Comparison of ENCODE assay signal across 8 cellular contexts in the genomic region with DNA sequence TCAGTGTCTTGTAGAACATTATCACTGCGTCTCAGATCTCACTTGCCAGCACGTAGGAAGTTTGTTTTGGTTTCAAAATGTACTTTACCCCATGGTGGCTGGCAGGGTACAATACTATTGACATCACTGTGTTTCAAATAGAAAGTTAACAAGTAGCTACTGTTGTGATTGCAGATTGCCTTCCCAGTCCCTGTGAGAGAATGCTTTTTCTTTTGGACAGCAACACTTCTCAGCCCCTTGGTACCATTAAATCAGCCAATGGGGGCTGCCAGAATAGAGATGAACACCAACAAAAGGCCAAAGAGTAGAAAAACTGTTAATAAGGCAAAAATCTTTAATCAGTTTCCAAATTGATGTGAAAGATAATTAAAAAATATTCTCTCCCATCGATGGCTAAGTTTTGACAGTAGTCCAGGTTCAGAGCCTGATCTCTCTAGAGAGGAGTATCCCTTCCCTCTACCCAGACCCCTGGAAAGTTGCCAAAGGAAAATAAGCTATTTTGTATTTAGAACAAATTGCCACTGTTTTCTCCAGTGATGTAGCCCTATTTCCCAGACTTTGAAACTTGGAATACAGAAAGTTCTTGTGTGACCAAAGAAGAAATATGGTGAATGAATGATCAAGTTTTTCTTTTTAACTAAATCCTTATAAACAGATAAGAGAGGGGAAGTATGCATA. TPM values are rescaled to one million over a fixed set of nuclear protein-coding genes. Genes with fewer than 3 reads are reported as not detected.
A peak's percentile ranks its signal among the peaks of the same experiment; 100 is the strongest.
DNase-seq lines count a peak whose midpoint lies in the region; ATAC-seq and TF ChIP-seq lines count a peak whose summit lies in the region.

No MANE protein-coding gene starts in this region.

- no peak overlapping the region for H4K91ac ChIP-seq in trophoblast cell (ENCODE audit: low read depth, low read length)

- H4K20me1 ChIP-seq in SK-N-SH (ENCODE audit: insufficient read depth), result no peaks in the 10 kb centered on the region

- no peak overlapping the region for H3K4me3 ChIP-seq in SK-N-SH (ENCODE audit: low read depth in 2 of 2, low read length in 1 of 2)
- peak overlapping the region; percentile 43 to 53 for H3K4me3 ChIP-seq in mucosa of rectum (ENCODE audit: low read length in 2 of 2)
- no peak overlapping the region for H3K4me3 ChIP-seq in trophoblast cell (ENCODE audit: low read depth, low read length)

- H2AFZ ChIP-seq in SK-N-SH (ENCODE audit: low read depth) (no peak overlapping the region), trophoblast cell (ENCODE audit: insufficient read depth, low read length, poor library complexity) (no peak overlapping the region)

- TF ChIP-seq RAD21 in SK-N-SH (IDR thresholded peaks at IDR 0.05; ENCODE audit: low read length), result no peak

- H3K4me1 ChIP-seq in SK-N-SH (ENCODE audit: control insufficient read depth in 1 of 2, insufficient read depth in 2 of 2, low read depth in 1 of 2, low read length in 1 of 2) (peaks cover 3 to 5% of the 10 kb centered on the region in 2 experiments; a peak in 3 of 4 replicates), mucosa of rectum (ENCODE audit: control insufficient read depth in 2 of 2, insufficient read depth in 2 of 2, low read length in 2 of 2) (peaks cover 0 to 20% of the 10 kb centered on the region in 2 donors), trophoblast cell (ENCODE audit: control insufficient read depth in 1 of 2, insufficient read depth in 2 of 2, low read length in 2 of 2) (no peaks in the 10 kb centered on the region)

- H2AK5ac ChIP-seq in trophoblast cell (ENCODE audit: low read length), result no peak overlapping the region

- H2BK120ac ChIP-seq in trophoblast cell (ENCODE audit: insufficient read depth, low read length, poor library complexity), result no peak overlapping the region

- no peak overlapping the region for H2BK5ac ChIP-seq in trophoblast cell (ENCODE audit: low read depth, low read length, poor library complexity)

- H3K36me3 ChIP-seq in SK-N-SH (replicated peaks in 1 of 2; ENCODE audit: control insufficient read depth in 1 of 2, insufficient read depth in 2 of 2, low read length in 1 of 2) (no peaks in the 10 kb centered on the region), mucosa of rectum (ENCODE audit: control insufficient read depth in 2 of 2, insufficient read depth in 2 of 2, low read length in 2 of 2) (no peaks in the 10 kb centered on the region), trophoblast cell (ENCODE audit: control insufficient read depth in 1 of 2, insufficient read depth in 2 of 2, low read length in 2 of 2) (no peaks in the 10 kb centered on the region)

- H3K9me2 ChIP-seq in SK-N-SH, result no peaks in the 10 kb centered on the region

- H2BK12ac ChIP-seq in trophoblast cell (ENCODE audit: low read length), result no peak overlapping the region

- H3K9me3 ChIP-seq in SK-N-SH, result no peaks in the 10 kb centered on the region
- no peaks in the 10 kb centered on the region for H3K9me3 ChIP-seq in mucosa of rectum (ENCODE audit: control insufficient read depth in 2 of 2, low read length in 2 of 2)
- H3K9me3 ChIP-seq in trophoblast cell (ENCODE audit: insufficient read depth, low read depth, low read length), result no peaks in the 10 kb centered on the region

- no peaks in the 10 kb centered on the region for H3K27me3 ChIP-seq in SK-N-SH (ENCODE audit: insufficient read depth)
- no peaks in the 10 kb centered on the region for H3K27me3 ChIP-seq in mucosa of rectum (ENCODE audit: control insufficient read depth in 2 of 2, insufficient read depth in 2 of 2, low read length in 2 of 2)
- H3K27me3 ChIP-seq in trophoblast cell (ENCODE audit: insufficient read depth, low read length), result no peaks in the 10 kb centered on the region

- WGBS in SK-N-SH (ENCODE audit: low lambda C conversion rate), result 73% methylated on average over 3 of the region's 3 CpGs
- WGBS in trophoblast cell (ENCODE audit: extremely low coverage, insufficient coverage, insufficient read length), result no CpG with 5 or more reads among the region's 3 CpGs

- H3K4ac ChIP-seq in trophoblast cell (ENCODE audit: low read depth, low read length), result no peak overlapping the region

- H3K9ac ChIP-seq in SK-N-SH (no peak overlapping the region), mucosa of rectum (ENCODE audit: low read depth in 1 of 2, low read length in 2 of 2) (peak overlapping the region in 1 of 2 donors; percentile 16), trophoblast cell (ENCODE audit: low read length) (no peak overlapping the region)

- H3K4me2 ChIP-seq in SK-N-SH, result no peak overlapping the region
- no peak overlapping the region for H3K4me2 ChIP-seq in trophoblast cell (ENCODE audit: low read length)

- H3K79me2 ChIP-seq in SK-N-SH (ENCODE audit: insufficient read depth) (no peaks in the 10 kb centered on the region), trophoblast cell (ENCODE audit: control insufficient read depth, insufficient read depth, low read length, poor library complexity) (no peaks in the 10 kb centered on the region)

- no peak overlapping the region for H4K8ac ChIP-seq in trophoblast cell (ENCODE audit: low read depth, low read length)

- H3K27ac ChIP-seq in SK-N-SH (ENCODE audit: low read depth in 2 of 2, low read length in 1 of 2) (no peak overlapping the region), mucosa of rectum (ENCODE audit: low read depth in 2 of 2, low read length in 2 of 2) (peak overlapping the region; percentile 6 to 71), trophoblast cell (ENCODE audit: low read depth, low read length) (no peak overlapping the region)

- TF ChIP-seq EP300 in SK-N-SH (IDR thresholded peaks at IDR 0.05; ENCODE audit: borderline replicate concordance in 1 of 2, low read depth in 1 of 2, low read length in 1 of 2), result no peak

- no peak overlapping the region for H3K23ac ChIP-seq in trophoblast cell (ENCODE audit: low read length)

- CTCF ChIA-PET in SK-N-SH (lab: Yijun Ruan, JAX), result interaction anchor here (1.0 to 3.1 kb wide), 4 partner anchors 9 to 386 kb away, joined by 3 to 16 read pairs (median 4); no protein-coding TSS in a partner anchor

- H4K12ac ChIP-seq in trophoblast cell (ENCODE audit: low read depth, low read length), result no peak overlapping the region

- DNase-seq in SK-N-SH (no peak), HuH-7.5 (ENCODE audit: low spot score) (peak; percentile 22), cerebellar cortex (ENCODE audit: low spot score) (peak; percentile 59), NCI-H1092 (lab: John Stamatoyannopoulos, UW) (no peak), trophoblast cell (no peak), iPS-NIHi7 (ENCODE audit: extremely low spot score) (no peak)

- H3F3A ChIP-seq in SK-N-SH (replicated peaks; ENCODE audit: insufficient read depth), result no peaks in the 10 kb centered on the region

- ATAC-seq in SK-N-SH treated with all-trans-retinoic acid at 6 μM for 48 hours, result no peak

- no peaks in the 10 kb centered on the region for H3K79me1 ChIP-seq in trophoblast cell (ENCODE audit: low read length)

- no peak overlapping the region for H3K18ac ChIP-seq in trophoblast cell (ENCODE audit: low read length)

- POLR2A ChIA-PET in SK-N-SH (lab: Yijun Ruan, JAX), result no interaction called here

- no peak overlapping the region for H3K14ac ChIP-seq in trophoblast cell (ENCODE audit: low read length)

- TF ChIP-seq CTCF in SK-N-SH (IDR thresholded peaks at IDR 0.05), result no peak

TF ChIP-seq in SK-N-SH, 30 proteins besides CTCF, POLR2A, EP300 and RAD21 (continues in another document):
- TF ChIP-seq YY1 (IDR thresholded peaks at IDR 0.05; ENCODE audit: low read depth), result no peak

TF ChIP-seq in SK-N-SH treated with all-trans-retinoic acid at 6 μM for 48 hours, 23 proteins besides CTCF, POLR2A, EP300 and RAD21 (continues in another document):
- no peak for TF ChIP-seq TOX (CRISPR knock-in tag; IDR thresholded peaks at IDR 0.05; ENCODE audit: borderline replicate concordance)
- TF ChIP-seq ESRRG (CRISPR knock-in tag; IDR thresholded peaks at IDR 0.05), result no peak
- TF ChIP-seq RARB (CRISPR knock-in tag; IDR thresholded peaks at IDR 0.05), result no peak
- TF ChIP-seq PPARA (CRISPR knock-in tag; IDR thresholded peaks at IDR 0.05; ENCODE audit: borderline replicate concordance), result no peak
- no peak for TF ChIP-seq ISL1 (CRISPR knock-in tag; IDR thresholded peaks at IDR 0.05)
- TF ChIP-seq TCF4 (CRISPR knock-in tag; IDR thresholded peaks at IDR 0.05; ENCODE audit: borderline replicate concordance), result no peak
- TF ChIP-seq, protein P1, sequence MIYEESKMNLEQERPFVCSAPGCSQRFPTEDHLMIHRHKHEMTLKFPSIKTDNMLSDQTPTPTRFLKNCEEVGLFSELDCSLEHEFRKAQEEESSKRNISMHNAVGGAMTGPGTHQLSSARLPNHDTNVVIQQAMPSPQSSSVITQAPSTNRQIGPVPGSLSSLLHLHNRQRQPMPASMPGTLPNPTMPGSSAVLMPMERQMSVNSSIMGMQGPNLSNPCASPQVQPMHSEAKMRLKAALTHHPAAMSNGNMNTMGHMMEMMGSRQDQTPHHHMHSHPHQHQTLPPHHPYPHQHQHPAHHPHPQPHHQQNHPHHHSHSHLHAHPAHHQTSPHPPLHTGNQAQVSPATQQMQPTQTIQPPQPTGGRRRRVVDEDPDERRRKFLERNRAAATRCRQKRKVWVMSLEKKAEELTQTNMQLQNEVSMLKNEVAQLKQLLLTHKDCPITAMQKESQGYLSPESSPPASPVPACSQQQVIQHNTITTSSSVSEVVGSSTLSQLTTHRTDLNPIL (CRISPR knock-in tag; IDR thresholded peaks at IDR 0.05; ENCODE audit: low read depth), result no peak
- no peak for TF ChIP-seq BACH2 (CRISPR knock-in tag; IDR thresholded peaks at IDR 0.05; ENCODE audit: borderline replicate concordance)
- no peak for TF ChIP-seq ZNF70 (CRISPR knock-in tag; IDR thresholded peaks at IDR 0.05)
- TF ChIP-seq, protein P2, sequence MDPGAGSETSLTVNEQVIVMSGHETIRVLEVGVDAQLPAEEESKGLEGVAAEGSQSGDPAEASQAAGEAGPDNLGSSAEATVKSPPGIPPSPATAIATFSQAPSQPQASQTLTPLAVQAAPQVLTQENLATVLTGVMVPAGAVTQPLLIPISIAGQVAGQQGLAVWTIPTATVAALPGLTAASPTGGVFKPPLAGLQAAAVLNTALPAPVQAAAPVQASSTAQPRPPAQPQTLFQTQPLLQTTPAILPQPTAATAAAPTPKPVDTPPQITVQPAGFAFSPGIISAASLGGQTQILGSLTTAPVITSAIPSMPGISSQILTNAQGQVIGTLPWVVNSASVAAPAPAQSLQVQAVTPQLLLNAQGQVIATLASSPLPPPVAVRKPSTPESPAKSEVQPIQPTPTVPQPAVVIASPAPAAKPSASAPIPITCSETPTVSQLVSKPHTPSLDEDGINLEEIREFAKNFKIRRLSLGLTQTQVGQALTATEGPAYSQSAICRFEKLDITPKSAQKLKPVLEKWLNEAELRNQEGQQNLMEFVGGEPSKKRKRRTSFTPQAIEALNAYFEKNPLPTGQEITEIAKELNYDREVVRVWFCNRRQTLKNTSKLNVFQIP (CRISPR knock-in tag; IDR thresholded peaks at IDR 0.05; ENCODE audit: borderline replicate concordance, low read depth), result no peak
- no peak for TF ChIP-seq ZNF565 (CRISPR knock-in tag; conservative IDR thresholded peaks at IDR 0.05; ENCODE audit: low read depth)

RNA-seq across cellular contexts. Expression of a gene that starts 34.9 kb away (rescaled TPM):
- 13.3 and 14.2 TPM in 2 replicates for polyA plus RNA-seq in SK-N-SH (2012; rRNA removed)
- polyA plus RNA-seq in SK-N-SH (2012; cell fraction: cytosol; rRNA removed), result 15.5 and 22.5 TPM in 2 replicates
- 8.8 and 15.4 TPM in 2 replicates for polyA plus RNA-seq in SK-N-SH (2012; cell fraction: nucleus; rRNA removed)
- polyA plus RNA-seq in trophoblast cell (2013), result 35.4 and 36.5 TPM in 2 replicates

Comparison
In these comparisons a context has a peak if more than half of its experiments do, and no peak if none do; other contexts are left out.
1. DNase-seq: peak in HuH-7.5 (single experiment) and cerebellar cortex (single experiment); none in SK-N-SH (single experiment), NCI-H1092 (single experiment), trophoblast cell (0 of 2) and iPS-NIHi7 (single experiment).
2. H3K27ac ChIP-seq: peak in mucosa of rectum (2 of 2); none in SK-N-SH (0 of 2) and trophoblast cell (single experiment).
3. H3K4me3 ChIP-seq: peak in mucosa of rectum (2 of 2); none in SK-N-SH (0 of 2) and trophoblast cell (single experiment).